Comparison of ENCODE assay signal across 22 cellular contexts in genomic region chr14:72443256-72443655, GRCh38.
DNase-seq lines count a peak whose midpoint lies in the region; ATAC-seq and TF ChIP-seq lines count a peak whose summit lies in the region.
"Had no signal": no experiment of that assay in that cellular context is flagged by ENCODE, and none has a peak within 500 bp of the region (broad histone marks: within the 10 kb centered on the region; RNA-seq: fewer than 3 reads in every experiment).

No MANE protein-coding gene starts in this region.

- DNase-seq in activated CD8-positive, alpha-beta T cell treated with anti-CD3 and anti-CD28 coated beads, Interleukin-2, amount 10 ng/mL, durations not matched to agents 7 days and 5 days: peak; percentile 30
- no peak for DNase-seq in activated CD8-positive, alpha-beta T cell treated with anti-CD3 and anti-CD28 coated beads for 36 hours
- DNase-seq in LHCN-M2 (ENCODE audit: low read depth): peak; percentile 61
- DNase-seq in amniotic epithelial cell (ENCODE audit: low read depth): peak; percentile 3
- no peak for DNase-seq in neural progenitor cell (ENCODE audit: low spot score)
- no peak for DNase-seq in mucosa of descending colon
- DNase-seq: DMS79 treated with DMSO at 0.1 percent for 48 hours; effector CD8-positive, alpha-beta T cell; esophagus squamous epithelium; left ventricle myocardium superior; NCI-H1092; NCI-H2081; NCI-H526 treated with DMSO at 0.1 percent for 48 hours; SHP77 had no signal

- H3K36me3 ChIP-seq in neural progenitor cell (no peaks in the 10 kb centered on the region), mucosa of descending colon (ENCODE audit: low read depth) (no peaks in the 10 kb centered on the region)
- H3K36me3 ChIP-seq: esophagus squamous epithelium, right atrium auricular region had no signal

- no peaks in the 10 kb centered on the region for H4K20me1 ChIP-seq in neural progenitor cell (ENCODE audit: low read depth)

- intact Hi-C loops in activated CD8-positive, alpha-beta T cell treated with anti-CD3 and anti-CD28 coated beads for 36 hours (cut with micrococcal nuclease): loop anchor here (5.0 kb wide), 1 partner anchor 34 kb away; no protein-coding TSS in a partner anchor
- intact Hi-C loops in mucosa of descending colon (cut with DNase I, micrococcal nuclease): no loop called here

- POLR2A ChIA-PET in activated CD8-positive, alpha-beta T cell treated with anti-CD3 and anti-CD28 coated beads, Interleukin-2, amount 10 ng/mL, durations not matched to agents 7 days and 5 days (lab: Charles Lee): interaction anchor here (1.5 kb wide), 1 partner anchor 76 kb away, joined by 4 read pairs; no protein-coding TSS in a partner anchor
- POLR2A ChIA-PET in activated CD8-positive, alpha-beta T cell treated with anti-CD3 and anti-CD28 coated beads for 36 hours (lab: Charles Lee): interaction anchor here (0.7 to 1.4 kb wide), 2 partner anchors 22 to 30 kb away, joined by 3 to 4 read pairs; no protein-coding TSS in a partner anchor

- H3K27ac Mint-ChIP-seq in activated CD8-positive, alpha-beta T cell treated with anti-CD3 and anti-CD28 coated beads, Interleukin-2, amount 10 ng/mL, durations not matched to agents 7 days and 5 days: peak overlapping the region; percentile 85
- H3K27ac Mint-ChIP-seq in activated CD8-positive, alpha-beta T cell treated with anti-CD3 and anti-CD28 coated beads for 36 hours: no peak overlapping the region
- peak overlapping the region; percentile 42 for H3K27ac Mint-ChIP-seq in neural progenitor cell
- H3K27ac Mint-ChIP-seq: CD8-positive, alpha-beta T cell; GM23338 had no signal

- H3K4me3 ChIP-seq in neural progenitor cell (no peak overlapping the region), mucosa of descending colon (no peak overlapping the region)
- H3K4me3 ChIP-seq: esophagus squamous epithelium, GM23338, right atrium auricular region had no signal

- no peak overlapping the region for H3K4me2 ChIP-seq in neural progenitor cell
- H3K4me2 ChIP-seq: GM23338 had no signal

- no peaks in the 10 kb centered on the region for H3K27me3 Mint-ChIP-seq in activated CD8-positive, alpha-beta T cell treated with anti-CD3 and anti-CD28 coated beads, Interleukin-2, amount 10 ng/mL, durations not matched to agents 7 days and 5 days (ENCODE audit: low read depth)
- H3K27me3 Mint-ChIP-seq in activated CD8-positive, alpha-beta T cell treated with anti-CD3 and anti-CD28 coated beads for 36 hours: peaks cover 15% of the 10 kb centered on the region
- H3K27me3 Mint-ChIP-seq in neural progenitor cell (ENCODE audit: insufficient read depth, low read depth): peaks cover 15% of the 10 kb centered on the region
- H3K27me3 Mint-ChIP-seq: central memory CD8-positive, alpha-beta T cell had no signal

- no peaks in the 10 kb centered on the region for H3K27me3 ChIP-seq in neural progenitor cell
- H3K27me3 ChIP-seq: esophagus squamous epithelium, right atrium auricular region had no signal

- H3K36me3 Mint-ChIP-seq in activated CD8-positive, alpha-beta T cell treated with anti-CD3 and anti-CD28 coated beads, Interleukin-2, amount 10 ng/mL, durations not matched to agents 7 days and 5 days (ENCODE audit: low read depth): peaks cover 31% of the 10 kb centered on the region
- no peaks in the 10 kb centered on the region for H3K36me3 Mint-ChIP-seq in activated CD8-positive, alpha-beta T cell treated with anti-CD3 and anti-CD28 coated beads for 36 hours (ENCODE audit: low read depth)
- H3K36me3 Mint-ChIP-seq in neural progenitor cell: no peaks in the 10 kb centered on the region
- H3K36me3 Mint-ChIP-seq: CD8-positive, alpha-beta T cell; stimulated activated naive B cell treated with anti-CD40 and anti-IgM and Interleukin-4, amounts not matched to agents 10 μg/mL and 1 μg/mL and 100 μg/mL, for 72 hours had no signal

- no peaks in the 10 kb centered on the region for H3K4me1 ChIP-seq in neural progenitor cell
- H3K4me1 ChIP-seq in mucosa of descending colon (ENCODE audit: low read depth): no peaks in the 10 kb centered on the region
- H3K4me1 ChIP-seq: right atrium auricular region had no signal

- H3K4me1 Mint-ChIP-seq in activated CD8-positive, alpha-beta T cell treated with anti-CD3 and anti-CD28 coated beads, Interleukin-2, amount 10 ng/mL, durations not matched to agents 7 days and 5 days (ENCODE audit: low read depth): peaks cover 92% of the 10 kb centered on the region
- H3K4me1 Mint-ChIP-seq in activated CD8-positive, alpha-beta T cell treated with anti-CD3 and anti-CD28 coated beads for 36 hours (ENCODE audit: low read depth): peaks cover 43% of the 10 kb centered on the region
- peaks cover 29% of the 10 kb centered on the region for H3K4me1 Mint-ChIP-seq in neural progenitor cell
- H3K4me1 Mint-ChIP-seq: GM23338 had no signal

- CTCF ChIA-PET in activated CD8-positive, alpha-beta T cell treated with anti-CD3 and anti-CD28 coated beads, Interleukin-2, amount 10 ng/mL, durations not matched to agents 7 days and 5 days (lab: Charles Lee): interaction anchor here (0.7 to 11.8 kb wide), 5 partner anchors 8 to 70 kb away, joined by 4 to 98 read pairs (median 6); no protein-coding TSS in a partner anchor
- CTCF ChIA-PET in activated CD8-positive, alpha-beta T cell treated with anti-CD3 and anti-CD28 coated beads for 36 hours (lab: Charles Lee): interaction anchor here (0.9 kb wide), 1 partner anchor 23 kb away, joined by 4 read pairs; no protein-coding TSS in a partner anchor

- TF ChIP-seq CTCF in activated CD8-positive, alpha-beta T cell treated with anti-CD3 and anti-CD28 coated beads for 36 hours (IDR thresholded peaks at IDR 0.05): no peak
- TF ChIP-seq CTCF in neural progenitor cell (IDR thresholded peaks at IDR 0.05) (no peak), mucosa of descending colon (IDR thresholded peaks at IDR 0.05) (no peak)

- no peaks in the 10 kb centered on the region for H3F3A ChIP-seq in neural progenitor cell (ENCODE audit: low read depth)

- H3K9ac ChIP-seq in neural progenitor cell: no peak overlapping the region

- H3K9me3 Mint-ChIP-seq in activated CD8-positive, alpha-beta T cell treated with anti-CD3 and anti-CD28 coated beads, Interleukin-2, amount 10 ng/mL, durations not matched to agents 7 days and 5 days (ENCODE audit: insufficient read depth): no peaks in the 10 kb centered on the region
- no peaks in the 10 kb centered on the region for H3K9me3 Mint-ChIP-seq in activated CD8-positive, alpha-beta T cell treated with anti-CD3 and anti-CD28 coated beads for 36 hours
- H3K9me3 Mint-ChIP-seq in neural progenitor cell: no peaks in the 10 kb centered on the region
- H3K9me3 Mint-ChIP-seq: CD8-positive, alpha-beta T cell; central memory CD8-positive, alpha-beta T cell; GM23338; stimulated activated naive B cell treated with anti-CD40 and anti-IgM and Interleukin-4, amounts not matched to agents 10 μg/mL and 1 μg/mL and 100 μg/mL, for 72 hours had no signal

- no peak overlapping the region for H2AFZ ChIP-seq in neural progenitor cell (replicated peaks)
- H2AFZ ChIP-seq: GM23338 had no signal

- ATAC-seq in activated CD8-positive, alpha-beta T cell treated with anti-CD3 and anti-CD28 coated beads, Interleukin-2, amount 10 ng/mL, durations not matched to agents 7 days and 5 days: no peak
- ATAC-seq in activated CD8-positive, alpha-beta T cell treated with anti-CD3 and anti-CD28 coated beads for 36 hours: no peak
- no peak for ATAC-seq in HG02678 (IDR thresholded peaks at IDR 0.05; ENCODE audit: unreplicated experiment)
- ATAC-seq in mucosa of descending colon: no peak
- ATAC-seq in GM19397 (IDR thresholded peaks at IDR 0.05; ENCODE audit: unreplicated experiment): no peak
- ATAC-seq: GM23338, left ventricle myocardium superior had no signal

- no peak overlapping the region for H3K27ac ChIP-seq in neural progenitor cell
- H3K27ac ChIP-seq: esophagus squamous epithelium, right atrium auricular region, VCaP had no signal

- peak overlapping the region; percentile 54 for H3K4me3 Mint-ChIP-seq in activated CD8-positive, alpha-beta T cell treated with anti-CD3 and anti-CD28 coated beads, Interleukin-2, amount 10 ng/mL, durations not matched to agents 7 days and 5 days
- no peak overlapping the region for H3K4me3 Mint-ChIP-seq in activated CD8-positive, alpha-beta T cell treated with anti-CD3 and anti-CD28 coated beads for 36 hours
- H3K4me3 Mint-ChIP-seq in neural progenitor cell: no peak overlapping the region
- H3K4me3 Mint-ChIP-seq: GM23338 had no signal

- no peaks in the 10 kb centered on the region for H3K79me2 ChIP-seq in neural progenitor cell (ENCODE audit: low read depth)

- H3K9me3 ChIP-seq in neural progenitor cell (ENCODE audit: low read depth) (no peaks in the 10 kb centered on the region), mucosa of descending colon (no peaks in the 10 kb centered on the region)
- H3K9me3 ChIP-seq: esophagus squamous epithelium, right atrium auricular region had no signal

Comparison
In these comparisons a context has a peak if more than half of its experiments do, and no peak if none do; other contexts are left out.
1. DNase-seq: peak in activated CD8-positive, alpha-beta T cell treated with anti-CD3 and anti-CD28 coated beads, Interleukin-2, amount 10 ng/mL, durations not matched to agents 7 days and 5 days (single experiment), LHCN-M2 (single experiment) and amniotic epithelial cell (single experiment); none in activated CD8-positive, alpha-beta T cell treated with anti-CD3 and anti-CD28 coated beads for 36 hours (single experiment), neural progenitor cell (single experiment) and mucosa of descending colon (0 of 3).